ENCODE assay signal across 17 cellular contexts in the genomic region with DNA sequence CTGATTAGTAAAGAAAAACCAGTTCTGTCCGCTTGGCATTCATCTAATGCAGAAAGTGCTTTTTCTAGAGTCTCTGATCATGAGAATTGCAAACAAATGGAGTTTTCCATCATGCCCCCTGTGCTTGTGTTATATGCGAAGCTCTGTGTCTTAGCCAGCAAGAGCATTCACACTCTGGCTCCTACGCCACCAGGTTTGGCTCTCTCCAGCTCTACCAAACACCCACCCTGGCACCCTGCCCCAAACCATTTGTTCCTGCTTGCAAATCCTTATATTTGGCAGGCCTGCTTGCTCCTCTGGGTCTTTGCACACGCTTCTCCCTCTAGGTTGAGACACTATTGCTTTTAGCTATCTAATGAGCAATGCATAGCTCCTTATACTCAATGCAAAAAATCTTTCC.
"Had no signal": no experiment of that assay in that cellular context is flagged by ENCODE, and none has a peak within 500 bp of the region (broad histone marks: within the 10 kb centered on the region; RNA-seq: fewer than 3 reads in every experiment).

No MANE protein-coding gene starts in this region.

- H3K4me1 Mint-ChIP-seq: activated CD8-positive, alpha-beta memory T cell treated with anti-CD3 and anti-CD28 coated beads, Interleukin-2, amount 10 ng/mL, durations not matched to agents 7 days and 5 days; activated naive CD4-positive, alpha-beta T cell treated with anti-CD3 and anti-CD28 coated beads, Interleukin-2, amount 10 ng/mL, durations not matched to agents 7 days and 5 days; naive thymus-derived CD8-positive, alpha-beta T cell had no signal

- H3K27me3 Mint-ChIP-seq: activated CD4-positive, alpha-beta memory T cell treated with anti-CD3 and anti-CD28 coated beads for 36 hours; activated CD8-positive, alpha-beta memory T cell treated with anti-CD3 and anti-CD28 coated beads, Interleukin-2, amount 10 ng/mL, durations not matched to agents 7 days and 5 days; activated naive CD4-positive, alpha-beta T cell treated with anti-CD3 and anti-CD28 coated beads, Interleukin-2, amount 10 ng/mL, durations not matched to agents 7 days and 5 days; naive thymus-derived CD8-positive, alpha-beta T cell; progenitor cell of endocrine pancreas had no signal

- H3K27ac Mint-ChIP-seq: activated CD4-positive, alpha-beta memory T cell treated with anti-CD3 and anti-CD28 coated beads for 36 hours; activated CD8-positive, alpha-beta memory T cell treated with anti-CD3 and anti-CD28 coated beads, Interleukin-2, amount 10 ng/mL, durations not matched to agents 7 days and 5 days; activated naive CD4-positive, alpha-beta T cell treated with anti-CD3 and anti-CD28 coated beads, Interleukin-2, amount 10 ng/mL, durations not matched to agents 7 days and 5 days; dendritic cell treated with granulocyte-macrophage colony-stimulating factor and Interleukin-4, amounts not matched to agents 40 ng/mL and 50 ng/mL, for 4 days; naive thymus-derived CD8-positive, alpha-beta T cell; progenitor cell of endocrine pancreas had no signal

- DNase-seq: activated CD4-positive, alpha-beta memory T cell treated with anti-CD3 and anti-CD28 coated beads for 36 hours; activated CD8-positive, alpha-beta memory T cell treated with anti-CD3 and anti-CD28 coated beads, Interleukin-2, amount 10 ng/mL, durations not matched to agents 7 days and 5 days; activated naive CD4-positive, alpha-beta T cell treated with anti-CD3 and anti-CD28 coated beads, Interleukin-2, amount 10 ng/mL, durations not matched to agents 7 days and 5 days; activated T-cell treated with anti-CD3 and anti-CD28 coated beads, Interleukin-2, amount 50 U/mL, for 1 hour; central memory CD4-positive, alpha-beta T cell; erythroblast; gastrocnemius medialis; naive thymus-derived CD8-positive, alpha-beta T cell; stimulated activated CD4-positive, alpha-beta T cell treated with anti-CD3 and anti-CD28 coated beads, Interleukin-15, amount 100 ng/mL, for 24 hours; stimulated activated CD4-positive, alpha-beta T cell treated with anti-CD3 and anti-CD28 coated beads, Interleukin-4, amount 100 ng/mL, for 24 hours; stimulated activated naive CD4-positive, alpha-beta T cell; T-helper 1 cell; trophoblast cell had no signal

- H3K4me3 Mint-ChIP-seq: activated CD4-positive, alpha-beta memory T cell treated with anti-CD3 and anti-CD28 coated beads for 36 hours; activated CD8-positive, alpha-beta memory T cell treated with anti-CD3 and anti-CD28 coated beads, Interleukin-2, amount 10 ng/mL, durations not matched to agents 7 days and 5 days; activated naive CD4-positive, alpha-beta T cell treated with anti-CD3 and anti-CD28 coated beads, Interleukin-2, amount 10 ng/mL, durations not matched to agents 7 days and 5 days; dendritic cell treated with granulocyte-macrophage colony-stimulating factor and Interleukin-4, amounts not matched to agents 40 ng/mL and 50 ng/mL, for 4 days; naive thymus-derived CD8-positive, alpha-beta T cell had no signal

- H3K27ac ChIP-seq: gastrocnemius medialis, skin epidermis, VCaP had no signal

- H3K9me3 Mint-ChIP-seq: activated CD4-positive, alpha-beta memory T cell treated with anti-CD3 and anti-CD28 coated beads for 36 hours; activated naive CD4-positive, alpha-beta T cell treated with anti-CD3 and anti-CD28 coated beads, Interleukin-2, amount 10 ng/mL, durations not matched to agents 7 days and 5 days; dendritic cell treated with granulocyte-macrophage colony-stimulating factor and Interleukin-4, amounts not matched to agents 40 ng/mL and 50 ng/mL, for 4 days had no signal

- H3K36me3 Mint-ChIP-seq: activated CD4-positive, alpha-beta memory T cell treated with anti-CD3 and anti-CD28 coated beads for 36 hours; activated CD8-positive, alpha-beta memory T cell treated with anti-CD3 and anti-CD28 coated beads, Interleukin-2, amount 10 ng/mL, durations not matched to agents 7 days and 5 days; activated naive CD4-positive, alpha-beta T cell treated with anti-CD3 and anti-CD28 coated beads, Interleukin-2, amount 10 ng/mL, durations not matched to agents 7 days and 5 days; naive thymus-derived CD8-positive, alpha-beta T cell had no signal
